8 cellular contexts compared by ENCODE assay signal in genomic region chr17:49707246-49707607, GRCh38. TPM values are rescaled to one million over a fixed set of nuclear protein-coding genes. Genes with fewer than 3 reads are reported as not detected.
A peak's percentile ranks its signal among the peaks of the same experiment; 100 is the strongest.
DNase-seq lines count a peak whose midpoint lies in the region; ATAC-seq and TF ChIP-seq lines count a peak whose summit lies in the region.

No MANE protein-coding gene starts in this region.

- H3K9ac ChIP-seq in muscle layer of colon (ENCODE audit: low read length): peak overlapping the region; percentile 72

- intact Hi-C loops in Panc1 (cut with micrococcal nuclease; ENCODE audit: unreplicated experiment): loop anchor here (10.0 kb wide), 2 partner anchors 138 to 288 kb away; partner anchors contain the start of genes DLX3 and TAC4

- H3K9me3 Mint-ChIP-seq in chondrocyte (ENCODE audit: low read depth): no peaks in the 10 kb centered on the region

- H3K27me3 Mint-ChIP-seq in chondrocyte (ENCODE audit: low read depth): no peaks in the 10 kb centered on the region

- no peaks in the 10 kb centered on the region for H3K27me3 ChIP-seq in Panc1 (ENCODE audit: control insufficient read depth, insufficient read depth, low read length)
- H3K27me3 ChIP-seq in muscle layer of colon (ENCODE audit: control insufficient read depth in 1 of 2, insufficient read depth in 2 of 2, low read length in 2 of 2): no peaks in the 10 kb centered on the region

- no TSS peak for BruUV-seq in Panc1 (replicated peaks; lab: Mats Ljungman, UMichigan)

- peaks cover 19% of the 10 kb centered on the region for H3K36me3 Mint-ChIP-seq in chondrocyte (ENCODE audit: low read depth)

- TF ChIP-seq CTCF in Panc1 (IDR thresholded peaks at IDR 0.05): no peak
- no peak for TF ChIP-seq CTCF in chondrocyte (IDR thresholded peaks at IDR 0.05)

- no peaks in the 10 kb centered on the region for H3K9me3 ChIP-seq in Panc1 (ENCODE audit: control insufficient read depth, insufficient read depth, low read depth, low read length)
- H3K9me3 ChIP-seq in muscle layer of colon (ENCODE audit: low read length): no peaks in the 10 kb centered on the region

- peak overlapping the region; percentile 98 for H3K27ac Mint-ChIP-seq in chondrocyte (ENCODE audit: unreplicated experiment)

- peak overlapping the region; percentile 89 for H3K4me3 Mint-ChIP-seq in chondrocyte (ENCODE audit: unreplicated experiment)

- in situ Hi-C loops in Panc1 (cut with HindIII; ENCODE audit: low pct_unique_long_range_greater_than_20kb, low sequenced_read_pairs): no loop called here

- POLR2A ChIA-PET in Panc1 (lab: Charles Lee): no interaction called here

- DNase-seq in Panc1 (ENCODE audit: low read depth, low spot score): no peak
- DNase-seq in chondrocyte (ENCODE audit: low spot score): no peak
- no peak for DNase-seq in activated CD4-positive, CD25-positive, alpha-beta regulatory T cell treated with anti-CD3 and anti-CD28 coated beads, Interleukin-2, amount 50 U/mL, for 72 hours
- DNase-seq in SIG-M5 (lab: John Stamatoyannopoulos, UW): no peak

- H3K4me3 ChIP-seq in GM08714 (ENCODE audit: low read length) (peak overlapping the region; percentile 93), Panc1 (ENCODE audit: low read depth in 2 of 2, low read length in 2 of 2) (peak overlapping the region; percentile 83 to 93), muscle layer of colon (ENCODE audit: low read depth in 1 of 2, low read length in 2 of 2) (peak overlapping the region; percentile 95)

- H3K27ac ChIP-seq in Panc1 (ENCODE audit: low read length): peak overlapping the region; percentile 98
- peak overlapping the region; percentile 96 for H3K27ac ChIP-seq in muscle layer of colon (ENCODE audit: low read depth, low read length)

- ATAC-seq in Panc1: no peak
- no peak for ATAC-seq in HG02852 (IDR thresholded peaks at IDR 0.05; ENCODE audit: unreplicated experiment)
- no peak for ATAC-seq in GM18861 (IDR thresholded peaks at IDR 0.05; ENCODE audit: unreplicated experiment)

- H3K4me1 ChIP-seq in Panc1 (ENCODE audit: control insufficient read depth, insufficient read depth, low read length): peaks cover 15% of the 10 kb centered on the region
- H3K4me1 ChIP-seq in muscle layer of colon (ENCODE audit: insufficient read depth, low read length): peaks cover 26% of the 10 kb centered on the region

- CTCF ChIA-PET in Panc1 (lab: Charles Lee): interaction anchor here (0.5 kb wide), 1 partner anchor 76 kb away, joined by 3 read pairs; no protein-coding TSS in a partner anchor

- peaks cover 33% of the 10 kb centered on the region for H3K4me1 Mint-ChIP-seq in chondrocyte (ENCODE audit: low read depth)

- H3K36me3 ChIP-seq in Panc1 (ENCODE audit: control insufficient read depth, insufficient read depth, low read length): peaks cover 21% of the 10 kb centered on the region; the same call in 1 of the 2 replicates
- peaks cover 46% of the 10 kb centered on the region for H3K36me3 ChIP-seq in muscle layer of colon (ENCODE audit: insufficient read depth, low read length)

RNA-seq across cellular contexts. Expression of gene SLC35B1, which starts 0.5 kb away (rescaled TPM):
- 84.6 TPM for total RNA-seq in Panc1 (2021; ENCODE audit: unreplicated experiment)
- polyA plus RNA-seq in Panc1 (2012; ENCODE audit: insufficient read length): 89.9 TPM
- 45.2 to 62.8 TPM (median 45.3 TPM) in 3 replicates for total RNA-seq in chondrocyte

RNA-seq across cellular contexts. Expression of gene SPOP, which starts 29.3 kb away (rescaled TPM):
- 58.0 TPM for total RNA-seq in Panc1 (2021; ENCODE audit: unreplicated experiment)
- 46.6 TPM for polyA plus RNA-seq in Panc1 (2012; ENCODE audit: insufficient read length)
- 62.9 to 69.6 TPM (median 63.8 TPM) in 3 replicates for total RNA-seq in chondrocyte

RNA-seq across cellular contexts. Expression of gene FAM117A, which starts 56.7 kb away (rescaled TPM):
- 8.0 TPM for total RNA-seq in Panc1 (2021; ENCODE audit: unreplicated experiment)
- polyA plus RNA-seq in Panc1 (2012; ENCODE audit: insufficient read length): 13.0 TPM
- 3.1 to 3.4 TPM (median 3.3 TPM) in 3 replicates for total RNA-seq in chondrocyte
